Comparison of ENCODE assay signal across 25 cellular contexts in genomic region chr17:16023881-16024280, GRCh38.
"Had no signal": no experiment of that assay in that cellular context is flagged by ENCODE, and none has a peak within 500 bp of the region (broad histone marks: within the 10 kb centered on the region; RNA-seq: fewer than 3 reads in every experiment).

No MANE protein-coding gene starts in this region.

- H3K4me3 ChIP-seq: gastroesophageal sphincter, heart left ventricle, skin epidermis, uterus had no signal

- H3K4me1 Mint-ChIP-seq: mesothelial cell of epicardium, nephron progenitor cell had no signal

- DNase-seq: activated CD4-positive, alpha-beta T cell treated with anti-CD3 and anti-CD28 coated beads for 1 hour; activated CD8-positive, alpha-beta memory T cell treated with anti-CD3 and anti-CD28 coated beads, Interleukin-2, amount 50 U/mL, for 48 hours; activated naive CD4-positive, alpha-beta T cell; activated T-cell treated with anti-CD3 and anti-CD28 coated beads, Interleukin-2, amount 50 U/mL, for 48 hours; amygdala; caudate nucleus; heart left ventricle; hypothalamus; immature natural killer cell; kidney; left colon; mammary epithelial cell; naive B cell; nephron progenitor cell; stimulated activated CD4-positive, alpha-beta T cell treated with anti-CD3 and anti-CD28 coated beads, Interleukin-12 subunit alpha, Interleukin-12 subunit beta, amount 100 ng/mL, for 4 hours; stimulated activated CD4-positive, alpha-beta T cell treated with anti-CD3 and anti-CD28 coated beads, Interleukin-4, amount 100 ng/mL, for 1 hour; T-helper 2 cell; uterus had no signal

- H3K9me3 Mint-ChIP-seq: immature natural killer cell; naive B cell; nephron progenitor cell; stimulated activated naive CD8-positive, alpha-beta T cell treated with anti-CD3 and anti-CD28 coated beads, Interleukin-15, Interleukin-2, amounts not matched to agents 100 ng/mL and 50 ng/mL, for 24 hours; type B pancreatic cell had no signal

- H3K27ac ChIP-seq: gastroesophageal sphincter, neutrophil, skin epidermis, uterus had no signal

- H3K27me3 Mint-ChIP-seq: naive B cell; stimulated activated naive CD8-positive, alpha-beta T cell treated with anti-CD3 and anti-CD28 coated beads, Interleukin-15, Interleukin-2, amounts not matched to agents 100 ng/mL and 50 ng/mL, for 24 hours; type B pancreatic cell had no signal

- ATAC-seq: gastroesophageal sphincter, heart left ventricle, left colon, sciatic nerve had no signal

- H3K4me3 Mint-ChIP-seq: immature natural killer cell; mesothelial cell of epicardium; naive B cell; nephron progenitor cell; stimulated activated naive CD8-positive, alpha-beta T cell treated with anti-CD3 and anti-CD28 coated beads, Interleukin-15, Interleukin-2, amounts not matched to agents 100 ng/mL and 50 ng/mL, for 24 hours; type B pancreatic cell had no signal

- H3K4me1 ChIP-seq: uterus had no signal

- H3K36me3 ChIP-seq: uterus had no signal

- H3K27me3 ChIP-seq: gastroesophageal sphincter, heart left ventricle, neutrophil, uterus had no signal

- H3K27ac Mint-ChIP-seq: nephron progenitor cell; stimulated activated naive CD8-positive, alpha-beta T cell treated with anti-CD3 and anti-CD28 coated beads, Interleukin-15, Interleukin-2, amounts not matched to agents 100 ng/mL and 50 ng/mL, for 24 hours had no signal

- H3K9me3 ChIP-seq: gastroesophageal sphincter, heart left ventricle, neutrophil, uterus had no signal
